ENCODE assay signal across 11 cellular contexts in genomic region chr12:112018571-112019237, GRCh38. TPM values are rescaled to one million over a fixed set of nuclear protein-coding genes. Genes with fewer than 3 reads are reported as not detected.
DNase-seq lines count a peak whose midpoint lies in the region; ATAC-seq and TF ChIP-seq lines count a peak whose summit lies in the region.
"Had no signal": no experiment of that assay in that cellular context is flagged by ENCODE, and none has a peak within 500 bp of the region (broad histone marks: within the 10 kb centered on the region; RNA-seq: fewer than 3 reads in every experiment).

No MANE protein-coding gene starts in this region.

- H3K27me3 Mint-ChIP-seq in CD4-positive, alpha-beta memory T cell: no peaks in the 10 kb centered on the region

- peaks cover 43 to 77% of the 10 kb centered on the region in 2 donors for H3K36me3 Mint-ChIP-seq in CD4-positive, alpha-beta memory T cell

- no peak overlapping the region for H3K4me3 ChIP-seq in CD4-positive, alpha-beta memory T cell (ENCODE audit: low read length in 2 of 2)
- H3K4me3 ChIP-seq in LNCaP clone FGC (ENCODE audit: low read depth, low read length): no peak overlapping the region
- no peak overlapping the region for H3K4me3 ChIP-seq in upper lobe of right lung
- H3K4me3 ChIP-seq: adrenal gland, prostate gland had no signal

- peak overlapping the region in 2 of 8 donors; percentile 27 to 51 for H3K4me3 Mint-ChIP-seq in CD4-positive, alpha-beta memory T cell

- H3K27ac Mint-ChIP-seq in CD4-positive, alpha-beta memory T cell: peak overlapping the region in 6 of 7 donors; percentile 25 to 91 (median 78)

- no peak for TF ChIP-seq CTCF in LNCaP clone FGC (IDR thresholded peaks at IDR 0.05; ENCODE audit: control insufficient read depth, extremely low read depth, insufficient read depth)
- no peak for TF ChIP-seq CTCF in upper lobe of right lung (IDR thresholded peaks at IDR 0.05)

- no peak overlapping the region for H3K27ac ChIP-seq in CD4-positive, alpha-beta memory T cell (ENCODE audit: low read depth, low read length)
- H3K27ac ChIP-seq in layer of hippocampus (ENCODE audit: low read depth, low read length): peak overlapping the region; percentile 14
- H3K27ac ChIP-seq in upper lobe of right lung: no peak overlapping the region
- H3K27ac ChIP-seq: adrenal gland had no signal

- no peaks in the 10 kb centered on the region for H3K27me3 ChIP-seq in CD4-positive, alpha-beta memory T cell (ENCODE audit: insufficient read depth, low read length)
- H3K27me3 ChIP-seq in layer of hippocampus (ENCODE audit: control insufficient read depth, insufficient read depth, low read length) (no peaks in the 10 kb centered on the region), upper lobe of right lung (no peaks in the 10 kb centered on the region)
- H3K27me3 ChIP-seq: adrenal gland had no signal

- ATAC-seq in HG03095 (IDR thresholded peaks at IDR 0.05; ENCODE audit: unreplicated experiment) (no peak), upper lobe of right lung (no peak)

- no peaks in the 10 kb centered on the region for H3K9me3 ChIP-seq in CD4-positive, alpha-beta memory T cell (ENCODE audit: control insufficient read depth in 1 of 2, low read length in 2 of 2)
- H3K9me3 ChIP-seq in upper lobe of right lung: no peaks in the 10 kb centered on the region
- H3K9me3 ChIP-seq: adrenal gland, prostate gland had no signal

- H3K36me3 ChIP-seq in CD4-positive, alpha-beta memory T cell (ENCODE audit: insufficient read depth, low read length): peaks cover 61% of the 10 kb centered on the region
- peaks cover 48% of the 10 kb centered on the region for H3K36me3 ChIP-seq in upper lobe of right lung
- H3K36me3 ChIP-seq: prostate gland had no signal

- H3K9me3 Mint-ChIP-seq in CD4-positive, alpha-beta memory T cell: peaks cover 0 to 3% (median 0%) of the 10 kb centered on the region in 8 donors

- no peak for DNase-seq in CD4-positive, alpha-beta memory T cell
- DNase-seq in LNCaP clone FGC (ENCODE audit: low read depth) (peak; percentile 94), amniotic epithelial cell (ENCODE audit: low read depth) (peak; percentile 77), middle frontal gyrus (ENCODE audit: extremely low spot score, low spot score) (no peak), upper lobe of right lung (no peak), DMS 273 (lab: John Stamatoyannopoulos, UW; ENCODE audit: unreplicated experiment) (no peak)
- DNase-seq: adrenal gland, NCI-H2081 treated with DMSO at 0.1 percent for 48 hours had no signal

- H3K4me1 ChIP-seq in CD4-positive, alpha-beta memory T cell (ENCODE audit: insufficient read depth, low read length): peaks cover 61% of the 10 kb centered on the region
- peaks cover 10% of the 10 kb centered on the region for H3K4me1 ChIP-seq in upper lobe of right lung

- intact Hi-C loops in CD4-positive, alpha-beta memory T cell (cut with micrococcal nuclease): no loop called here
- intact Hi-C loops in upper lobe of right lung (cut with DNase I): no loop called here

- POLR2A ChIA-PET in CD4-positive, alpha-beta memory T cell (lab: Charles Lee; ENCODE audit: partially characterized antibody): interaction anchor here (1.2 kb wide), 1 partner anchor 67 kb away, joined by 3 read pairs; no protein-coding TSS in a partner anchor

- CTCF ChIA-PET in CD4-positive, alpha-beta memory T cell (lab: Charles Lee; ENCODE audit: partially characterized antibody): interaction anchor here (0.7 kb wide), 2 partner anchors 27 to 74 kb away, joined by 3 read pairs; no protein-coding TSS in a partner anchor

- H3K4me1 Mint-ChIP-seq in CD4-positive, alpha-beta memory T cell: peaks cover 44 to 72% (median 56%) of the 10 kb centered on the region in 4 donors

RNA-seq across cellular contexts. Expression of gene ERP29, which starts 5.5 kb away (rescaled TPM):
- total RNA-seq in CD4-positive, alpha-beta memory T cell: 100 to 1,000 TPM; 183 to 184 TPM
- 100 to 1,000 TPM; 217 to 250 TPM for polyA plus RNA-seq in CD4-positive, alpha-beta memory T cell
- total RNA-seq in upper lobe of right lung: 160 TPM

RNA-seq across cellular contexts. Expression of gene TMEM116, which starts 5.7 kb away (rescaled TPM):
- total RNA-seq in CD4-positive, alpha-beta memory T cell: 10 to 100 TPM; 47.3 to 50.6 TPM
- 10 to 100 TPM; 32.3 to 37.1 TPM for polyA plus RNA-seq in CD4-positive, alpha-beta memory T cell
- total RNA-seq in upper lobe of right lung: 23.4 TPM

Comparison
In these comparisons a context has a peak if more than half of its experiments do, and no peak if none do; other contexts are left out.
1. DNase-seq: peak in LNCaP clone FGC (single experiment) and amniotic epithelial cell (single experiment); none in CD4-positive, alpha-beta memory T cell (0 of 5), middle frontal gyrus (single experiment), upper lobe of right lung (single experiment) and DMS 273 (single experiment).